In genomic region chr3:23723930-23724329, GRCh38 we compare ENCODE assay signal across 12 cellular contexts.
A peak's percentile ranks its signal among the peaks of the same experiment; 100 is the strongest.
DNase-seq lines count a peak whose midpoint lies in the region; ATAC-seq and FAIRE-seq lines count a peak whose summit lies in the region.
"Had no signal": no experiment of that assay in that cellular context is flagged by ENCODE, and none has a peak within 500 bp of the region (broad histone marks: within the 10 kb centered on the region; RNA-seq: fewer than 3 reads in every experiment).

No MANE protein-coding gene starts in this region.

- H3K9me3 ChIP-seq in small intestine (ENCODE audit: control insufficient read depth, low read depth): no peaks in the 10 kb centered on the region

- DNase-seq in MV-4-11 (lab: John Stamatoyannopoulos, UW): peak; percentile 98
- peak; percentile 32 for DNase-seq in medulla oblongata (ENCODE audit: extremely low spot score)
- DNase-seq in small intestine: no peak
- DNase-seq in activated T-helper 2 cell treated with anti-CD3 and anti-CD28 coated beads, Interferon-gamma antibody, Interleukin-2, Interleukin-4, amounts not matched to agents 10 μg/mL and 5 μg/mL and 100 μg/mL, durations not matched to agents 14 hours and 24 hours and 36 hours (ENCODE audit: low spot score): no peak
- DNase-seq: activated T-cell treated with anti-CD3 and anti-CD28 coated beads, Interleukin-2, amount 50 U/mL, for 48 hours; occipital lobe; stimulated activated CD8-positive, alpha-beta memory T cell treated with anti-CD3 and anti-CD28 coated beads, Interleukin-4, amount 100 ng/mL, for 48 hours had no signal

- H3K36me3 ChIP-seq in small intestine (ENCODE audit: control insufficient read depth in 2 of 2, insufficient read depth in 2 of 2, low read length in 2 of 2): no peaks in the 10 kb centered on the region

- H3K4me3 Mint-ChIP-seq in activated T-helper 2 cell treated with anti-CD3 and anti-CD28 coated beads, Interferon-gamma antibody, Interleukin-2, Interleukin-4, amounts not matched to agents 10 μg/mL and 5 μg/mL and 100 μg/mL, durations not matched to agents 14 hours and 24 hours and 36 hours (ENCODE audit: low read depth): no peak overlapping the region

- no peaks in the 10 kb centered on the region for H3K9me3 Mint-ChIP-seq in activated T-helper 2 cell treated with anti-CD3 and anti-CD28 coated beads, Interferon-gamma antibody, Interleukin-2, Interleukin-4, amounts not matched to agents 10 μg/mL and 5 μg/mL and 100 μg/mL, durations not matched to agents 14 hours and 24 hours and 36 hours

- no peak for FAIRE-seq in small intestine (lab: Jason Lieb, UNC)

- H3K36me3 Mint-ChIP-seq in activated T-helper 2 cell treated with anti-CD3 and anti-CD28 coated beads, Interferon-gamma antibody, Interleukin-2, Interleukin-4, amounts not matched to agents 10 μg/mL and 5 μg/mL and 100 μg/mL, durations not matched to agents 14 hours and 24 hours and 36 hours (ENCODE audit: low read depth): no peaks in the 10 kb centered on the region

- ATAC-seq in GM18517 (IDR thresholded peaks at IDR 0.05; ENCODE audit: unreplicated experiment): peak; percentile 60
- peak; percentile 45 for ATAC-seq in HG02623 (IDR thresholded peaks at IDR 0.05; ENCODE audit: unreplicated experiment)
- no peak for ATAC-seq in HG02588 (IDR thresholded peaks at IDR 0.05; ENCODE audit: unreplicated experiment)
- no peak for ATAC-seq in HG02852 (IDR thresholded peaks at IDR 0.05; ENCODE audit: unreplicated experiment)

- H3K27me3 ChIP-seq in small intestine (ENCODE audit: control insufficient read depth in 2 of 2, insufficient read depth in 2 of 2, low read length in 2 of 2): no peaks in the 10 kb centered on the region

- peaks cover 3% of the 10 kb centered on the region for H3K27me3 Mint-ChIP-seq in activated T-helper 2 cell treated with anti-CD3 and anti-CD28 coated beads, Interferon-gamma antibody, Interleukin-2, Interleukin-4, amounts not matched to agents 10 μg/mL and 5 μg/mL and 100 μg/mL, durations not matched to agents 14 hours and 24 hours and 36 hours (ENCODE audit: low read depth)

- no peaks in the 10 kb centered on the region for H3K4me1 ChIP-seq in small intestine (ENCODE audit: control insufficient read depth in 2 of 2, insufficient read depth in 1 of 2, low read depth in 1 of 2, low read length in 1 of 2)

- H3K27ac Mint-ChIP-seq in activated T-helper 2 cell treated with anti-CD3 and anti-CD28 coated beads, Interferon-gamma antibody, Interleukin-2, Interleukin-4, amounts not matched to agents 10 μg/mL and 5 μg/mL and 100 μg/mL, durations not matched to agents 14 hours and 24 hours and 36 hours: no peak overlapping the region

- H3K27ac ChIP-seq in small intestine (ENCODE audit: low read depth in 1 of 2, low read length in 1 of 2): no peak overlapping the region
- H3K27ac ChIP-seq: KMS-11 had no signal

- H3K4me1 Mint-ChIP-seq in activated T-helper 2 cell treated with anti-CD3 and anti-CD28 coated beads, Interferon-gamma antibody, Interleukin-2, Interleukin-4, amounts not matched to agents 10 μg/mL and 5 μg/mL and 100 μg/mL, durations not matched to agents 14 hours and 24 hours and 36 hours (ENCODE audit: low read depth): peaks cover 8% of the 10 kb centered on the region

- H3K4me3 ChIP-seq in small intestine (ENCODE audit: low read depth in 1 of 2, low read length in 2 of 2): no peak overlapping the region

- intact Hi-C loops in activated T-helper 2 cell treated with anti-CD3 and anti-CD28 coated beads, Interferon-gamma antibody, Interleukin-2, Interleukin-4, amounts not matched to agents 10 μg/mL and 5 μg/mL and 100 μg/mL, durations not matched to agents 14 hours and 24 hours and 36 hours (cut with micrococcal nuclease): no loop called here

Comparison
In these comparisons a context has a peak if more than half of its experiments do, and no peak if none do; other contexts are left out.
1. ATAC-seq: peak in GM18517 (single experiment) and HG02623 (single experiment); none in HG02588 (single experiment) and HG02852 (single experiment).
2. DNase-seq: peak in MV-4-11 (single experiment) and medulla oblongata (single experiment); none in small intestine (single experiment) and activated T-helper 2 cell treated with anti-CD3 and anti-CD28 coated beads, Interferon-gamma antibody, Interleukin-2, Interleukin-4, amounts not matched to agents 10 μg/mL and 5 μg/mL and 100 μg/mL, durations not matched to agents 14 hours and 24 hours and 36 hours (single experiment).